1 cellular context compared by ENCODE assay signal in the genomic region with DNA sequence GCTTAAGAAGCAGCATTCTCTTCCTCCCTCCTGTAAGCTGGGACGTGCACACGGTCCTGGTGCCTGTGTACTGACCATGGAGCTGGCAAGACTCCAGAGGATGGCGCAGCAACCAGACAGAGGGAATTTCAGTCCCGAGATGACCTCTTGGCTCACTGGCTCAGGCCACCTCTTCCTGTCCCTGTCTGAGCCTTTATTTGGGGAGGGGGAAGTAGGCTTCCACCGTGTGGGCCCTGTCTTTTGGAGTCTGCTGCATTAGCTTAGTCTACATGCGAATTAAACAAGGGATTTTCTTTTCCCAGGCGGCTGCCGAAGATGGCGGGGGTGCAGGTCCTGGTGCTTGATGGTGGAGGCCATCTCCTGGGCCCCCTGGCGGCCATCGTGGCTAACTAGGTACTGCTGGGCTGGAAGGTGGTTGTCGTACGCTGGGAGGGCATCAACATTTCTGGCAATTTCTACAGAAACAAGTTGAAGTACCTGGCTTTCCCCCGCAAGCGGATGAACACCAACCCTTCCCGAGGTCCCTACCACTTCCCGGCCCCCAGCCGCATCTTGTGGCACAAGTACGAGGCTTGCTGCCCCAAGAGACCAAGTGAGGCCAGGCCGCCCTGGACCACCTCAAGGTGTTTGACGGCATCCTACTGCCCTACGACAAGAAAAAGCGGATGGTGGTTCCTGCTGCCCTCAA.
TF ChIP-seq lines count a peak whose summit lies in the region.

No MANE protein-coding gene starts in this region.

TF ChIP-seq in endothelial cell of umbilical vein, 7 proteins besides CTCF, POLR2A, EP300 and RAD21:
- no peak for TF ChIP-seq POLR2AphosphoS5 (IDR thresholded peaks at IDR 0.05; ENCODE audit: insufficient read depth, low read depth, low read length)
- no peak for TF ChIP-seq MYC (IDR thresholded peaks at IDR 0.05; ENCODE audit: low read depth, low read length)
- no peak for TF ChIP-seq FOS (IDR thresholded peaks at IDR 0.05; ENCODE audit: borderline replicate concordance, insufficient read depth, low read length)
- TF ChIP-seq, protein P1, sequence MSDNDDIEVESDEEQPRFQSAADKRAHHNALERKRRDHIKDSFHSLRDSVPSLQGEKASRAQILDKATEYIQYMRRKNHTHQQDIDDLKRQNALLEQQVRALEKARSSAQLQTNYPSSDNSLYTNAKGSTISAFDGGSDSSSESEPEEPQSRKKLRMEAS (IDR thresholded peaks at IDR 0.05; ENCODE audit: insufficient read depth, insufficient read length): no peak
- no peak for TF ChIP-seq EZH2 (IDR thresholded peaks at IDR 0.05; ENCODE audit: borderline replicate concordance, low read depth, low read length, severe bottlenecking)
- no peak for TF ChIP-seq GATA2 (IDR thresholded peaks at IDR 0.05; ENCODE audit: insufficient read depth, insufficient read length, low read depth, low read length)
